Comparison of ENCODE assay signal across 19 cellular contexts in genomic region chr22:42427211-42427610, GRCh38. TPM values are rescaled to one million over a fixed set of nuclear protein-coding genes. Genes with fewer than 3 reads are reported as not detected.
DNase-seq lines count a peak whose midpoint lies in the region; ATAC-seq and TF ChIP-seq lines count a peak whose summit lies in the region.
"Had no signal": no experiment of that assay in that cellular context is flagged by ENCODE, and none has a peak within 500 bp of the region (broad histone marks: within the 10 kb centered on the region; RNA-seq: fewer than 3 reads in every experiment).

No MANE protein-coding gene starts in this region.

- no peaks in the 10 kb centered on the region for H3K36me3 ChIP-seq in A673 (ENCODE audit: insufficient read depth, low read length, poor library complexity, severe bottlenecking)
- no peaks in the 10 kb centered on the region for H3K36me3 ChIP-seq in iPS-15b (ENCODE audit: control insufficient read depth, insufficient read depth, low read length)
- H3K36me3 ChIP-seq in PC-9 (ENCODE audit: low read depth) = no peaks in the 10 kb centered on the region
- H3K36me3 ChIP-seq: BE2C had no signal

- CTCF ChIA-PET in A673 (lab: Charles Lee) (no interaction called here), PC-9 (lab: Charles Lee) (no interaction called here)

- peaks cover 41% of the 10 kb centered on the region for H3K4me1 ChIP-seq in A673 (ENCODE audit: insufficient read depth, low read length, poor library complexity, severe bottlenecking)
- H3K4me1 ChIP-seq in iPS-15b (ENCODE audit: control insufficient read depth, insufficient read depth, low read length) = peaks cover 4% of the 10 kb centered on the region
- H3K4me1 ChIP-seq in PC-9 (replicated peaks; ENCODE audit: insufficient read depth) = no peaks in the 10 kb centered on the region

- no peak overlapping the region for H3K4me2 ChIP-seq in PC-9

- no peaks in the 10 kb centered on the region for H3F3A ChIP-seq in PC-9 (ENCODE audit: insufficient read depth, low read depth)

- no peaks in the 10 kb centered on the region for H4K20me1 ChIP-seq in PC-9 (ENCODE audit: insufficient read depth)

- H3K4me3 Mint-ChIP-seq in natural killer cell = no peak overlapping the region
- H3K4me3 Mint-ChIP-seq: CD8-positive, alpha-beta T cell had no signal

- H3K9me3 Mint-ChIP-seq in natural killer cell = no peaks in the 10 kb centered on the region
- H3K9me3 Mint-ChIP-seq: CD8-positive, alpha-beta T cell had no signal

- H2AFZ ChIP-seq in PC-9 = no peak overlapping the region
- H2AFZ ChIP-seq: GM23248 had no signal

- no peaks in the 10 kb centered on the region for H3K9me2 ChIP-seq in PC-9 (ENCODE audit: insufficient read depth)

- no TSS peak for BruUV-seq in A673 (replicated peaks; lab: Mats Ljungman, UMichigan)
- BruUV-seq in PC-9 (replicated peaks; lab: Mats Ljungman, UMichigan) = no TSS peak

- H3K27ac ChIP-seq in A673 (ENCODE audit: low read depth, low read length, poor library complexity, severe bottlenecking) (no peak overlapping the region), PC-9 (no peak overlapping the region)
- H3K27ac ChIP-seq: 22Rv1, GM23248, HL-60 had no signal

- H3K27me3 ChIP-seq in A673 (replicated peaks; ENCODE audit: insufficient read depth, low read depth, low read length, poor library complexity) = no peaks in the 10 kb centered on the region
- no peaks in the 10 kb centered on the region for H3K27me3 ChIP-seq in iPS-15b (ENCODE audit: control insufficient read depth, insufficient read depth, low read length)
- H3K27me3 ChIP-seq in PC-9 (ENCODE audit: insufficient read depth, low read depth) = peaks cover 43% of the 10 kb centered on the region
- H3K27me3 ChIP-seq: BE2C had no signal

- POLR2A ChIA-PET in A673 (lab: Charles Lee; ENCODE audit: low non-redundant PET) (no interaction called here), PC-9 (lab: Charles Lee; ENCODE audit: unreplicated experiment) (no interaction called here)

- intact Hi-C loops in A673 (cut with micrococcal nuclease; ENCODE audit: unreplicated experiment) = no loop called here
- intact Hi-C loops in PC-9 (cut with micrococcal nuclease; ENCODE audit: unreplicated experiment) = no loop called here
- intact Hi-C loops in natural killer cell (cut with micrococcal nuclease) = no loop called here

- peaks cover 7 to 22% of the 10 kb centered on the region in 2 donors for H3K27me3 Mint-ChIP-seq in natural killer cell (ENCODE audit: low read depth in 2 of 2)

- no peaks in the 10 kb centered on the region for H3K4me1 Mint-ChIP-seq in natural killer cell

- no peaks in the 10 kb centered on the region for H3K9me3 ChIP-seq in A673 (ENCODE audit: low read depth, low read length, poor library complexity, severe bottlenecking)
- H3K9me3 ChIP-seq in iPS-15b (ENCODE audit: control insufficient read depth, insufficient read depth, low read length) = no peaks in the 10 kb centered on the region
- no peaks in the 10 kb centered on the region for H3K9me3 ChIP-seq in PC-9 (ENCODE audit: insufficient read depth, low read depth)
- H3K9me3 ChIP-seq: BE2C had no signal

- peak overlapping the region; percentile 47 for H3K9ac ChIP-seq in iPS-15b (ENCODE audit: low read depth, low read length)
- H3K9ac ChIP-seq: GM23248 had no signal

- no peaks in the 10 kb centered on the region for H3K79me2 ChIP-seq in PC-9 (ENCODE audit: low read depth)

- H3K4me3 ChIP-seq in A673 (ENCODE audit: low read depth, low read length, poor library complexity, severe bottlenecking) (no peak overlapping the region), iPS-15b (ENCODE audit: low read depth, low read length) (no peak overlapping the region), PC-9 (no peak overlapping the region)
- H3K4me3 ChIP-seq: GM12878, GM23248 had no signal

- TF ChIP-seq CTCF in A673 (conservative IDR thresholded peaks at IDR 0.05; ENCODE audit: low read depth, low read length) (no peak), PC-9 (conservative IDR thresholded peaks at IDR 0.05) (no peak), natural killer cell (IDR thresholded peaks at IDR 0.05) (no peak)

- ATAC-seq in natural killer cell = no peak
- ATAC-seq: CD8-positive, alpha-beta T cell; GM12878; HCT116 had no signal

- DNase-seq in DMS 273 (lab: John Stamatoyannopoulos, UW; ENCODE audit: unreplicated experiment) = peak; percentile 31
- DNase-seq in DMS 273 treated with DMSO at 0.1 percent for 48 hours (lab: John Stamatoyannopoulos, UW) = no peak
- peak; percentile 91 for DNase-seq in A673 (ENCODE audit: low spot score)
- peak; percentile 3 for DNase-seq in NCI-H2081 treated with DMSO at 0.1 percent for 48 hours (lab: John Stamatoyannopoulos, UW)
- no peak for DNase-seq in PC-9
- no peak for DNase-seq in MV-4-11 (lab: John Stamatoyannopoulos, UW)
- DNase-seq in natural killer cell = no peak
- DNase-seq: BE2C; CD8-positive, alpha-beta T cell; GDM1; GM23248; NCI-H2107; NCI-H446; SIG-M5 had no signal

- H3K36me3 Mint-ChIP-seq in natural killer cell = no peaks in the 10 kb centered on the region
- H3K36me3 Mint-ChIP-seq: CD8-positive, alpha-beta T cell had no signal

- no peak overlapping the region for H3K27ac Mint-ChIP-seq in natural killer cell
- H3K27ac Mint-ChIP-seq: CD8-positive, alpha-beta T cell had no signal

RNA-seq across cellular contexts. Expression of gene NFAM1, which starts 5.0 kb away (rescaled TPM):
- 2.4 and 3.8 TPM in 2 replicates for total RNA-seq in A673 (2021)
- not detected in 2 replicates for total RNA-seq in PC-9 (2021)
- 1 to 10 TPM; 2.4 to 7.8 (median 3.6) TPM for total RNA-seq in natural killer cell
- total RNA-seq: CD8-positive, alpha-beta T cell; GM23248 had no signal

Comparison
In these comparisons a context has a peak if more than half of its experiments do, and no peak if none do; other contexts are left out.
1. DNase-seq: peak in DMS 273 (single experiment), A673 (single experiment) and NCI-H2081 treated with DMSO at 0.1 percent for 48 hours (single experiment); none in DMS 273 treated with DMSO at 0.1 percent for 48 hours (single experiment), PC-9 (0 of 2), MV-4-11 (single experiment) and natural killer cell (single experiment).